ENCODE assay signal across 23 cellular contexts in genomic region chr7:35353481-35353880, GRCh38.
"Had no signal": no experiment of that assay in that cellular context is flagged by ENCODE, and none has a peak within 500 bp of the region (broad histone marks: within the 10 kb centered on the region; RNA-seq: fewer than 3 reads in every experiment).

No MANE protein-coding gene starts in this region.

- H3K27me3 ChIP-seq: left lung, sigmoid colon had no signal

- ATAC-seq: activated CD8-positive, alpha-beta T cell treated with anti-CD3 and anti-CD28 coated beads, Interleukin-2, amount 10 ng/mL, durations not matched to agents 7 days and 5 days; activated naive CD4-positive, alpha-beta T cell treated with anti-CD3 and anti-CD28 coated beads, Interleukin-2, amount 50 U/mL, for 72 hours; activated T-helper 17 cell treated with anti-CD3 and anti-CD28 coated beads, Interleukin-2, amount 50 U/mL, for 72 hours; esophagus mucosa; left lung; natural killer cell treated with Interleukin-12 subunit alpha and Interleukin-12 subunit beta and Interleukin-15 and Interleukin-18, amount 100 ng/mL, for 72 hours; stimulated activated memory B cell treated with anti-CD40 and anti-IgM and Interleukin-4, amounts not matched to agents 10 μg/mL and 1 μg/mL and 100 μg/mL, for 72 hours had no signal

- FAIRE-seq: endothelial cell of umbilical vein had no signal

- H3K27ac ChIP-seq: left lung, sigmoid colon, WERI-Rb-1 had no signal

- H3K36me3 Mint-ChIP-seq: activated naive CD4-positive, alpha-beta T cell treated with anti-CD3 and anti-CD28 coated beads, Interleukin-2, amount 50 U/mL, for 72 hours; brain; natural killer cell treated with Interleukin-12 subunit alpha and Interleukin-12 subunit beta and Interleukin-15 and Interleukin-18, amount 100 ng/mL, for 72 hours; stimulated activated memory B cell treated with anti-CD40 and anti-IgM and Interleukin-4, amounts not matched to agents 10 μg/mL and 1 μg/mL and 100 μg/mL, for 72 hours; type B pancreatic cell had no signal

- H3K4me2 ChIP-seq: smooth muscle cell had no signal

- H3K4me1 Mint-ChIP-seq: activated T-helper 17 cell treated with anti-CD3 and anti-CD28 coated beads, Interleukin-2, amount 50 U/mL, for 72 hours; stimulated activated memory B cell treated with anti-CD40 and anti-IgM and Interleukin-4, amounts not matched to agents 10 μg/mL and 1 μg/mL and 100 μg/mL, for 72 hours had no signal

- H3K9me3 Mint-ChIP-seq: activated naive CD4-positive, alpha-beta T cell treated with anti-CD3 and anti-CD28 coated beads, Interleukin-2, amount 50 U/mL, for 72 hours; activated T-cell treated with anti-CD3 and anti-CD28 coated beads, Interleukin-2, amount 50 U/mL, for 24 hours; activated T-helper 17 cell treated with anti-CD3 and anti-CD28 coated beads, Interleukin-2, amount 50 U/mL, for 72 hours; natural killer cell treated with Interleukin-12 subunit alpha and Interleukin-12 subunit beta and Interleukin-15 and Interleukin-18, amount 100 ng/mL, for 72 hours; stimulated activated memory B cell treated with anti-CD40 and anti-IgM and Interleukin-4, amounts not matched to agents 10 μg/mL and 1 μg/mL and 100 μg/mL, for 72 hours had no signal

- H3K4me3 ChIP-seq: left lung, sigmoid colon, smooth muscle cell had no signal

- H3K4me3 Mint-ChIP-seq: activated CD8-positive, alpha-beta T cell treated with anti-CD3 and anti-CD28 coated beads, Interleukin-2, amount 10 ng/mL, durations not matched to agents 7 days and 5 days; activated T-cell treated with anti-CD3 and anti-CD28 coated beads, Interleukin-2, amount 50 U/mL, for 24 hours; activated T-helper 17 cell treated with anti-CD3 and anti-CD28 coated beads, Interleukin-2, amount 50 U/mL, for 72 hours; brain; natural killer cell treated with Interleukin-12 subunit alpha and Interleukin-12 subunit beta and Interleukin-15 and Interleukin-18, amount 100 ng/mL, for 72 hours; stimulated activated memory B cell treated with anti-CD40 and anti-IgM and Interleukin-4, amounts not matched to agents 10 μg/mL and 1 μg/mL and 100 μg/mL, for 72 hours; type B pancreatic cell had no signal

- DNase-seq: activated CD4-positive, alpha-beta T cell treated with anti-CD3 and anti-CD28 coated beads, Interleukin-2, amount 50 U/mL, for 1 hour; activated CD4-positive, CD25-positive, alpha-beta regulatory T cell treated with anti-CD3 and anti-CD28 coated beads, Interleukin-2, amount 50 U/mL, for 72 hours; activated CD8-positive, alpha-beta T cell treated with anti-CD3 and anti-CD28 coated beads, Interleukin-2, amount 10 ng/mL, durations not matched to agents 7 days and 5 days; activated T-cell treated with anti-CD3 and anti-CD28 coated beads, Interleukin-2, amount 50 U/mL, for 24 hours; aorta; dermis blood vessel endothelial cell; effector memory CD4-positive, alpha-beta T cell; foreskin melanocyte; left lung; occipital lobe; posterior cingulate gyrus; sigmoid colon; stimulated activated CD4-positive, alpha-beta T cell treated with anti-CD3 and anti-CD28 coated beads, Interleukin-15, amount 100 ng/mL, for 24 hours; WERI-Rb-1 had no signal

- H3K4me1 ChIP-seq: left lung, sigmoid colon had no signal

- H3K27ac Mint-ChIP-seq: activated CD8-positive, alpha-beta T cell treated with anti-CD3 and anti-CD28 coated beads, Interleukin-2, amount 10 ng/mL, durations not matched to agents 7 days and 5 days; activated naive CD4-positive, alpha-beta T cell treated with anti-CD3 and anti-CD28 coated beads, Interleukin-2, amount 50 U/mL, for 72 hours; activated T-cell treated with anti-CD3 and anti-CD28 coated beads, Interleukin-2, amount 50 U/mL, for 24 hours; activated T-helper 17 cell treated with anti-CD3 and anti-CD28 coated beads, Interleukin-2, amount 50 U/mL, for 72 hours; natural killer cell treated with Interleukin-12 subunit alpha and Interleukin-12 subunit beta and Interleukin-15 and Interleukin-18, amount 100 ng/mL, for 72 hours; stimulated activated memory B cell treated with anti-CD40 and anti-IgM and Interleukin-4, amounts not matched to agents 10 μg/mL and 1 μg/mL and 100 μg/mL, for 72 hours; type B pancreatic cell had no signal

- H3K36me3 ChIP-seq: left lung, sigmoid colon, WERI-Rb-1 had no signal

- H3K27me3 Mint-ChIP-seq: brain, type B pancreatic cell had no signal
